In genomic region chr10:79118286-79119202, GRCh38 we compare ENCODE assay signal across 28 cellular contexts. TPM values are rescaled to one million over a fixed set of nuclear protein-coding genes. Genes with fewer than 3 reads are reported as not detected.
A peak's percentile ranks its signal among the peaks of the same experiment; 100 is the strongest.
DNase-seq lines count a peak whose midpoint lies in the region; ATAC-seq and TF ChIP-seq lines count a peak whose summit lies in the region.
"Had no signal": no experiment of that assay in that cellular context is flagged by ENCODE, and none has a peak within 500 bp of the region (broad histone marks: within the 10 kb centered on the region; RNA-seq: fewer than 3 reads in every experiment).

No MANE protein-coding gene starts in this region.

- intact Hi-C loops in Right ventricle myocardium superior (cut with DNase I): no loop called here
- intact Hi-C loops in spleen (cut with DNase I; ENCODE audit: low total_unique reads): no loop called here
- intact Hi-C loops in head of caudate nucleus (cut with DNase I): no loop called here

- H3K4me1 Mint-ChIP-seq in glutamatergic neuron (ENCODE audit: low read depth, unreplicated experiment): peaks cover 48% of the 10 kb centered on the region

- H3K4me3 ChIP-seq in cardiac muscle cell (no peak overlapping the region), spleen (no peak overlapping the region)
- H3K4me3 ChIP-seq: esophagus squamous epithelium, sigmoid colon, SJSA1 had no signal

- H3K27me3 ChIP-seq in cardiac muscle cell: no peaks in the 10 kb centered on the region
- no peaks in the 10 kb centered on the region for H3K27me3 ChIP-seq in spleen (replicated peaks in 1 of 7)
- H3K27me3 ChIP-seq: esophagus squamous epithelium, foreskin keratinocyte, sigmoid colon, SJSA1 had no signal

- CTCF ChIA-PET in RWPE1 (lab: Yijun Ruan, JAX): interaction anchor here (0.6 kb wide), 1 partner anchor 13 kb away, joined by 3 read pairs; no protein-coding TSS in a partner anchor

- H3K36me3 ChIP-seq in cardiac muscle cell (peaks cover 16% of the 10 kb centered on the region), spleen (peaks cover 0 to 50% (median 9%) of the 10 kb centered on the region in 6 donors)
- H3K36me3 ChIP-seq: WERI-Rb-1 had no signal

- peak overlapping the region; percentile 18 for H3K27ac Mint-ChIP-seq in glutamatergic neuron (ENCODE audit: unreplicated experiment)
- H3K27ac Mint-ChIP-seq: activated naive CD8-positive, alpha-beta T cell; type B pancreatic cell had no signal

- ATAC-seq in Right ventricle myocardium superior (ENCODE audit: poor library complexity): no peak

- H3K27ac ChIP-seq in cardiac muscle cell (peak overlapping the region; percentile 88), RWPE1 (peak overlapping the region; percentile 19; the same call in 1 of the 2 replicates), spleen (peak overlapping the region in 1 of 8 donors; percentile 22)
- H3K27ac ChIP-seq: foreskin keratinocyte, SJSA1, WERI-Rb-1 had no signal

- no peak for TF ChIP-seq CTCF in cardiac muscle cell (IDR thresholded peaks at IDR 0.05; ENCODE audit: low read depth, low read length)
- TF ChIP-seq CTCF in RWPE1 (conservative IDR thresholded peaks at IDR 0.05; ENCODE audit: low read depth): no peak
- TF ChIP-seq CTCF in glutamatergic neuron (IDR thresholded peaks at IDR 0.05; ENCODE audit: partially characterized antibody, unreplicated experiment): no peak
- no peak for TF ChIP-seq CTCF in spleen (IDR thresholded peaks at IDR 0.05 in 8 of 11, conservative IDR thresholded peaks at IDR 0.05 in 3 of 11)

- TF ChIP-seq POLR2A in spleen (IDR thresholded peaks at IDR 0.05): no peak

- WGBS in spleen, 5 donors: 87 to 92% (median 88%) methylated on average over 20 to 25 of the region's 25 CpGs

- no peaks in the 10 kb centered on the region for H3K36me3 Mint-ChIP-seq in glutamatergic neuron (ENCODE audit: unreplicated experiment)

- H3K9me3 ChIP-seq in cardiac muscle cell (ENCODE audit: low read depth) (no peaks in the 10 kb centered on the region), spleen (no peaks in the 10 kb centered on the region)
- H3K9me3 ChIP-seq: esophagus squamous epithelium, sigmoid colon, SJSA1 had no signal

- POLR2A ChIA-PET in RWPE1 (lab: Yijun Ruan, JAX; ENCODE audit: low non-redundant PET): no interaction called here

- H3K9me3 Mint-ChIP-seq in glutamatergic neuron (ENCODE audit: unreplicated experiment): peaks cover 15% of the 10 kb centered on the region
- H3K9me3 Mint-ChIP-seq: CD14-positive monocyte, type B pancreatic cell had no signal

- no peak for DNase-seq in cardiac muscle cell (ENCODE audit: low read depth in 1 of 2, low spot score in 1 of 2)
- no peak for DNase-seq in Right ventricle myocardium superior
- DNase-seq in RWPE1 (ENCODE audit: low spot score): no peak
- DNase-seq in glutamatergic neuron: no peak
- peak; percentile 72 for DNase-seq in spleen
- no peak for DNase-seq in central memory CD4-positive, alpha-beta T cell
- no peak for DNase-seq in head of caudate nucleus
- DNase-seq in midbrain (lab: John Stamatoyannopoulos, UW): no peak
- DNase-seq: 8988T; activated CD4-positive, alpha-beta T cell treated with anti-CD3 and anti-CD28 coated beads for 48 hours; activated CD8-positive, alpha-beta memory T cell treated with anti-CD3 and anti-CD28 coated beads for 24 hours; activated effector memory CD4-positive, alpha-beta T cell treated with anti-CD3 and anti-CD28 coated beads, Interleukin-2, amount 50 U/mL, for 16 hours; activated T-cell treated with anti-CD3 and anti-CD28 coated beads for 4 hours; anterior cingulate cortex; caudate nucleus; esophagus squamous epithelium; foreskin keratinocyte; KBM-7; NCI-H1105; NCI-H187 treated with DMSO at 0.1 percent for 48 hours; NCI-H2171; sigmoid colon; stimulated activated CD4-positive, alpha-beta T cell treated with anti-CD3 and anti-CD28 coated beads, Interleukin-4, amount 100 ng/mL, for 1 hour; WERI-Rb-1 had no signal

- H3K4me1 ChIP-seq in cardiac muscle cell (ENCODE audit: low read depth) (peaks cover 52% of the 10 kb centered on the region), spleen (peaks cover 8 to 82% (median 49%) of the 10 kb centered on the region in 6 donors)
- H3K4me1 ChIP-seq: foreskin keratinocyte had no signal

- H3K27me3 Mint-ChIP-seq in glutamatergic neuron (ENCODE audit: unreplicated experiment): peaks cover 25% of the 10 kb centered on the region
- H3K27me3 Mint-ChIP-seq: activated naive CD8-positive, alpha-beta T cell; type B pancreatic cell had no signal

- peak overlapping the region; percentile 25 for H3K4me3 Mint-ChIP-seq in glutamatergic neuron (ENCODE audit: unreplicated experiment)
- H3K4me3 Mint-ChIP-seq: activated naive CD8-positive, alpha-beta T cell; CD14-positive monocyte; type B pancreatic cell had no signal

RNA-seq across cellular contexts. Expression of gene ZMIZ1, which starts 49.8 kb away (rescaled TPM):
- total RNA-seq in cardiac muscle cell: 57.1 and 78.8 TPM in 2 replicates
- polyA plus RNA-seq in cardiac muscle cell: 48.2 and 57.7 TPM in 2 replicates
- total RNA-seq in Right ventricle myocardium superior: 44.8 TPM
- 230 TPM for total RNA-seq in glutamatergic neuron (ENCODE audit: unreplicated experiment)
- total RNA-seq in spleen: 100 to 1,000 TPM; 117 to 210 (median 129) TPM
- polyA plus RNA-seq in spleen: 10 to 100 TPM; 10.7 to 29.7 (median 11.8) TPM
